In genomic region chr16:21072976-21073375, GRCh38 we compare ENCODE assay signal across 25 cellular contexts.
DNase-seq lines count a peak whose midpoint lies in the region; ATAC-seq and TF ChIP-seq lines count a peak whose summit lies in the region.
"Had no signal": no experiment of that assay in that cellular context is flagged by ENCODE, and none has a peak within 500 bp of the region (broad histone marks: within the 10 kb centered on the region; RNA-seq: fewer than 3 reads in every experiment).

No MANE protein-coding gene starts in this region.

- 60 to 75% (median 71%) methylated on average over 1 of the region's 1 CpG for WGBS in heart left ventricle, 4 donors
- no CpG with 5 or more reads among the region's 1 CpG for WGBS in neuronal stem cell (ENCODE audit: extremely low coverage in 2 of 2, insufficient read length in 2 of 2, insufficient replicate concordance in 1 of 2), 2 donors
- WGBS in mammary epithelial cell (ENCODE audit: low coverage, missing lambda C conversion rate): 100% methylated on average over 1 of the region's 1 CpG
- WGBS in gastroesophageal sphincter (ENCODE audit: low coverage in 1 of 2), 2 donors: 100% methylated on average over 1 of the region's 1 CpG

- peaks cover 0 to 4% (median 0%) of the 10 kb centered on the region in 12 donors for H3K9me3 ChIP-seq in heart left ventricle
- H3K9me3 ChIP-seq in left ventricle myocardium inferior (replicated peaks): no peaks in the 10 kb centered on the region
- H3K9me3 ChIP-seq in neuronal stem cell (replicated peaks in 1 of 2; ENCODE audit: control insufficient read depth in 2 of 2, insufficient read depth in 1 of 2, low read depth in 1 of 2, low read length in 2 of 2): no peaks in the 10 kb centered on the region
- no peaks in the 10 kb centered on the region for H3K9me3 ChIP-seq in mammary epithelial cell (replicated peaks; ENCODE audit: insufficient read depth, low read length)
- H3K9me3 ChIP-seq in gastroesophageal sphincter: no peaks in the 10 kb centered on the region
- H3K9me3 ChIP-seq: BE2C, BLaER1 had no signal

- H2BK120ac ChIP-seq in neuronal stem cell (ENCODE audit: low read depth, low read length): no peak overlapping the region

- intact Hi-C loops in Right ventricle myocardium superior (cut with DNase I): no loop called here
- intact Hi-C loops in left cardiac atrium (cut with DNase I): no loop called here
- intact Hi-C loops in heart left ventricle (cut with DNase I): loop anchor here in 1 of 10 donors (5.0 kb wide), 1 partner anchor 51 kb away; no protein-coding TSS in a partner anchor
- intact Hi-C loops in cardiac septum (cut with DNase I): loop anchor here (5.0 kb wide), 1 partner anchor 41 kb away; no protein-coding TSS in a partner anchor
- intact Hi-C loops in left ventricle myocardium inferior (cut with micrococcal nuclease): loop anchor here (10.0 kb wide), 1 partner anchor 138 kb away; no protein-coding TSS in a partner anchor
- intact Hi-C loops in mammary epithelial cell (cut with micrococcal nuclease): no loop called here

- dilution Hi-C loops in mammary epithelial cell (cut with HindIII; ENCODE audit: low sequenced_read_pairs): no loop called here

- no peak overlapping the region for H2BK15ac ChIP-seq in neuronal stem cell (ENCODE audit: low read length)

- H4K8ac ChIP-seq in neuronal stem cell (ENCODE audit: low read depth, low read length): no peak overlapping the region

- in situ Hi-C loops in mammary epithelial cell (cut with MboI; ENCODE audit: low sequenced_read_pairs in 2 of 2): no loop called here

- H3K27me3 ChIP-seq in heart left ventricle: no peaks in the 10 kb centered on the region
- no peaks in the 10 kb centered on the region for H3K27me3 ChIP-seq in left ventricle myocardium inferior (ENCODE audit: low read depth)
- H3K27me3 ChIP-seq in neuronal stem cell (ENCODE audit: control insufficient read depth in 3 of 3, insufficient read depth in 3 of 3, low read depth in 1 of 3, low read length in 3 of 3): no peaks in the 10 kb centered on the region
- no peaks in the 10 kb centered on the region for H3K27me3 ChIP-seq in mammary epithelial cell (ENCODE audit: insufficient read depth, low read length)
- H3K27me3 ChIP-seq in gastroesophageal sphincter: no peaks in the 10 kb centered on the region
- H3K27me3 ChIP-seq: BE2C, BLaER1 had no signal

- H3K36me3 ChIP-seq in heart left ventricle: no peaks in the 10 kb centered on the region
- H3K36me3 ChIP-seq in left ventricle myocardium inferior: no peaks in the 10 kb centered on the region
- H3K36me3 ChIP-seq in neuronal stem cell (replicated peaks in 1 of 2; ENCODE audit: control insufficient read depth in 2 of 2, insufficient read depth in 2 of 2, low read length in 2 of 2): no peaks in the 10 kb centered on the region
- no peaks in the 10 kb centered on the region for H3K36me3 ChIP-seq in mammary epithelial cell (ENCODE audit: insufficient read depth, low read length)
- no peaks in the 10 kb centered on the region for H3K36me3 ChIP-seq in gastroesophageal sphincter
- H3K36me3 ChIP-seq: BE2C, BLaER1 had no signal

- no peak for TF ChIP-seq POLR2A in heart left ventricle (IDR thresholded peaks at IDR 0.05)
- TF ChIP-seq POLR2A in gastroesophageal sphincter (IDR thresholded peaks at IDR 0.05): no peak

- no peak for DNase-seq in Right ventricle myocardium superior
- no peak for DNase-seq in left cardiac atrium
- no peak for DNase-seq in heart left ventricle
- no peak for DNase-seq in cardiac septum (ENCODE audit: low spot score)
- DNase-seq in left ventricle myocardium inferior: no peak
- no peak for DNase-seq in neuronal stem cell (ENCODE audit: low spot score)
- no peak for DNase-seq in mammary epithelial cell
- DNase-seq: 8988T; ACHN; BE2C; C1 segment of cervical spinal cord; CD4-positive, alpha-beta memory T cell; CD4-positive, CD25-positive, alpha-beta regulatory T cell; CD8-positive, alpha-beta memory T cell; COR-L47; DMS 273 treated with DMSO at 0.1 percent for 48 hours; DMS153; DMS53; DMS79; DND-41; EL; GDM1 had no signal

- H3K18ac ChIP-seq in neuronal stem cell (ENCODE audit: low read length): no peak overlapping the region

- H3K27ac ChIP-seq in heart left ventricle: peak overlapping the region in 6 of 12 donors; percentile 13 to 48 (median 43)
- H3K27ac ChIP-seq in left ventricle myocardium inferior (replicated peaks): peak overlapping the region; percentile 48
- H3K27ac ChIP-seq in neuronal stem cell (replicated peaks; ENCODE audit: low read length): no peak overlapping the region
- no peak overlapping the region for H3K27ac ChIP-seq in mammary epithelial cell (ENCODE audit: insufficient read depth, low read depth, low read length)
- no peak overlapping the region for H3K27ac ChIP-seq in gastroesophageal sphincter
- H3K27ac ChIP-seq: BLaER1 had no signal

- H3K4me2 ChIP-seq in neuronal stem cell (ENCODE audit: insufficient read depth, low read length, poor library complexity, severe bottlenecking) (no peak overlapping the region), mammary epithelial cell (ENCODE audit: insufficient read depth, low read depth, low read length) (no peak overlapping the region)
- H3K4me2 ChIP-seq: BLaER1 had no signal

- H2AFZ ChIP-seq in neuronal stem cell (ENCODE audit: low read length) (no peak overlapping the region), mammary epithelial cell (ENCODE audit: low read depth, low read length) (no peak overlapping the region)

- TF ChIP-seq CTCF in heart left ventricle (IDR thresholded peaks at IDR 0.05) (no peak), left ventricle myocardium inferior (IDR thresholded peaks at IDR 0.05; ENCODE audit: borderline replicate concordance) (no peak), mammary epithelial cell (conservative IDR thresholded peaks at IDR 0.05 in 1 of 2, IDR thresholded peaks at IDR 0.05 in 1 of 2; ENCODE audit: extremely low read depth in 1 of 2, insufficient read depth in 1 of 2, low read depth in 1 of 2, low read length in 2 of 2) (no peak), gastroesophageal sphincter (IDR thresholded peaks at IDR 0.05) (no peak)

- no peak overlapping the region for H4K91ac ChIP-seq in neuronal stem cell (ENCODE audit: low read depth, low read length, poor library complexity)

- H3K4me1 ChIP-seq in heart left ventricle (peaks cover 0 to 13% (median under 1%) of the 10 kb centered on the region in 12 donors), left ventricle myocardium inferior (peaks cover 16% of the 10 kb centered on the region), neuronal stem cell (ENCODE audit: control insufficient read depth in 2 of 2, insufficient read depth in 1 of 2, low read depth in 1 of 2, low read length in 2 of 2) (no peaks in the 10 kb centered on the region), mammary epithelial cell (ENCODE audit: insufficient read depth, low read length) (no peaks in the 10 kb centered on the region), gastroesophageal sphincter (no peaks in the 10 kb centered on the region)
- H3K4me1 ChIP-seq: BE2C, BLaER1 had no signal

- H4K20me1 ChIP-seq in mammary epithelial cell (ENCODE audit: insufficient read depth, low read length): no peaks in the 10 kb centered on the region
- H4K20me1 ChIP-seq: BLaER1 had no signal

- no peaks in the 10 kb centered on the region for H3K79me2 ChIP-seq in mammary epithelial cell (ENCODE audit: insufficient read depth, low read length)

- peak overlapping the region; percentile 69 for H3K23ac ChIP-seq in neuronal stem cell (ENCODE audit: low read depth, low read length, poor library complexity)

- ATAC-seq in Right ventricle myocardium superior (ENCODE audit: poor library complexity) (peak; percentile 67), left cardiac atrium (no peak), heart left ventricle (peak; percentile 26 to 86 (median 52)), gastroesophageal sphincter (no peak)
- ATAC-seq: GM12878 had no signal

- TF ChIP-seq EP300 in gastroesophageal sphincter (IDR thresholded peaks at IDR 0.05): no peak

- no peak overlapping the region for H2BK5ac ChIP-seq in neuronal stem cell (ENCODE audit: low read length)

- CTCF ChIA-PET in mammary epithelial cell (lab: Charles Lee; ENCODE audit: low non-redundant PET): no interaction called here

- no TSS peak for BruUV-seq in mammary epithelial cell (replicated peaks; lab: Mats Ljungman, UMichigan)

- H3K79me1 ChIP-seq in neuronal stem cell (ENCODE audit: low read depth, low read length): no peaks in the 10 kb centered on the region

- no peak overlapping the region for H3K9ac ChIP-seq in neuronal stem cell (ENCODE audit: low read depth, low read length, poor library complexity)
- no peak overlapping the region for H3K9ac ChIP-seq in mammary epithelial cell (ENCODE audit: insufficient read depth, low read length)
- H3K9ac ChIP-seq: BLaER1 had no signal

- H3K4me3 ChIP-seq in heart left ventricle: no peak overlapping the region
- H3K4me3 ChIP-seq in left ventricle myocardium inferior: no peak overlapping the region
- no peak overlapping the region for H3K4me3 ChIP-seq in neuronal stem cell (ENCODE audit: low read length in 2 of 2)
- no peak overlapping the region for H3K4me3 ChIP-seq in mammary epithelial cell (replicated peaks in 1 of 3; ENCODE audit: insufficient read depth in 1 of 3, low read depth in 2 of 3, low read length in 3 of 3)
- no peak overlapping the region for H3K4me3 ChIP-seq in gastroesophageal sphincter
- H3K4me3 ChIP-seq: BLaER1, GM12878 had no signal

- no peak overlapping the region for H2AK5ac ChIP-seq in neuronal stem cell (ENCODE audit: low read depth, low read length)

- H3K14ac ChIP-seq in neuronal stem cell (ENCODE audit: low read length): no peak overlapping the region

- no peak overlapping the region for H3K4ac ChIP-seq in neuronal stem cell (ENCODE audit: low read length)

- H2BK12ac ChIP-seq in neuronal stem cell (ENCODE audit: low read length): no peak overlapping the region

Comparison
In these comparisons a context has a peak if more than half of its experiments do, and no peak if none do; other contexts are left out.
1. ATAC-seq: peak in Right ventricle myocardium superior (single experiment) and heart left ventricle (4 of 4); none in left cardiac atrium (0 of 2) and gastroesophageal sphincter (single experiment).
2. intact Hi-C loops: an anchor here in cardiac septum (5.0 kb wide) and left ventricle myocardium inferior (10.0 kb wide); none called in Right ventricle myocardium superior, left cardiac atrium and mammary epithelial cell.